Comparison of ENCODE assay signal across 8 cellular contexts in genomic region chr4:93199492-93199891, GRCh38.
DNase-seq lines count a peak whose midpoint lies in the region; ATAC-seq, FAIRE-seq and TF ChIP-seq lines count a peak whose summit lies in the region.

No MANE protein-coding gene starts in this region.

- peaks cover 9% of the 10 kb centered on the region for H3K4me1 ChIP-seq in GM23338 (ENCODE audit: insufficient read depth)
- no peaks in the 10 kb centered on the region for H3K4me1 ChIP-seq in kidney (ENCODE audit: control insufficient read depth in 1 of 2, insufficient read depth in 1 of 2, low read depth in 1 of 2, low read length in 2 of 2)

- POLR2A ChIA-PET in AG04449 (lab: Yijun Ruan, JAX) = no interaction called here

- H3F3A ChIP-seq in GM23338 (replicated peaks; ENCODE audit: low read depth) = no peaks in the 10 kb centered on the region

- no peaks in the 10 kb centered on the region for H3K9me2 ChIP-seq in GM23338 (ENCODE audit: insufficient read depth)

- peaks cover 0 to under 1% of the 10 kb centered on the region in 2 donors for H3K9me3 ChIP-seq in kidney (ENCODE audit: control insufficient read depth in 1 of 2, low read length in 2 of 2)

- no peak for FAIRE-seq in kidney (lab: Jason Lieb, UNC)

- H2AFZ ChIP-seq in GM23338 = no peak overlapping the region

- H3K9me3 Mint-ChIP-seq in GM23338 = no peaks in the 10 kb centered on the region

- no peaks in the 10 kb centered on the region for H4K20me1 ChIP-seq in GM23338 (replicated peaks; ENCODE audit: insufficient read depth)

- no peaks in the 10 kb centered on the region for H3K79me2 ChIP-seq in GM23338 (replicated peaks; ENCODE audit: insufficient read depth)

- H3K27ac Mint-ChIP-seq in GM23338 = peak overlapping the region; percentile 13; the same call in 1 of the 2 replicates

- TF ChIP-seq CTCF in AG04449 (IDR thresholded peaks at IDR 0.05; ENCODE audit: insufficient read depth, low read length, missing control alignments) (peak; percentile 47), GM23338 (conservative IDR thresholded peaks at IDR 0.05; ENCODE audit: low read depth in 2 of 2) (peak; percentile 76 to 80), kidney (IDR thresholded peaks at IDR 0.05; ENCODE audit: borderline replicate concordance, extremely low read depth, insufficient read depth) (peak; percentile 32)

- peak overlapping the region; percentile 4; the same call in 1 of the 2 replicates for H3K27ac ChIP-seq in GM23338 (ENCODE audit: low read depth)
- no peak overlapping the region for H3K27ac ChIP-seq in kidney (ENCODE audit: low read depth in 2 of 2, low read length in 2 of 2)

- H3K27me3 ChIP-seq in GM23338 (ENCODE audit: insufficient read depth) = no peaks in the 10 kb centered on the region

- H3K4me3 ChIP-seq in AG04449 (ENCODE audit: low read depth, low read length) = no peak overlapping the region
- H3K4me3 ChIP-seq in GM23338 = no peak overlapping the region
- H3K4me3 ChIP-seq in kidney (ENCODE audit: low read length in 2 of 2) = no peak overlapping the region

- peaks cover 27% of the 10 kb centered on the region for H3K4me1 Mint-ChIP-seq in GM23338

- no peak overlapping the region for H3K9ac ChIP-seq in kidney (ENCODE audit: low read length in 2 of 2)

- 0 out of 2 replicates have a peak overlapping the region, but pooled peaks have one; percentile 5 for H3K4me2 ChIP-seq in GM23338

- H3K36me3 ChIP-seq in GM23338 (ENCODE audit: insufficient read depth) (no peaks in the 10 kb centered on the region), kidney (ENCODE audit: control insufficient read depth in 1 of 2, insufficient read depth in 2 of 2, low read length in 2 of 2) (no peaks in the 10 kb centered on the region)

- peak; percentile 7 for DNase-seq in AG04449 (ENCODE audit: low read depth, low spot score)
- peak; percentile 89 for DNase-seq in GM23338 (ENCODE audit: low spot score)
- peak; percentile 30 for DNase-seq in NCI-H2081 treated with DMSO at 0.1 percent for 48 hours (lab: John Stamatoyannopoulos, UW)
- peak; percentile 63 for DNase-seq in amniotic epithelial cell (ENCODE audit: low read depth)
- DNase-seq in kidney = no peak
- DNase-seq in central memory CD4-positive, alpha-beta T cell = no peak
- no peak for DNase-seq in stimulated activated CD4-positive, alpha-beta T cell treated with anti-CD3 and anti-CD28 coated beads, Interleukin-1b, Interleukin-23, amount 100 ng/mL, for 48 hours

- peak; percentile 97 for ATAC-seq in GM23338
- no peak for ATAC-seq in HG02678 (IDR thresholded peaks at IDR 0.05; ENCODE audit: unreplicated experiment)

- peaks cover 5% of the 10 kb centered on the region for H3K27me3 Mint-ChIP-seq in GM23338 (ENCODE audit: insufficient read depth, low read depth, poor library complexity)

- intact Hi-C loops in kidney (cut with DNase I) = no loop called here

- CTCF ChIA-PET in AG04449 (lab: Yijun Ruan, JAX) = interaction anchor here (0.6 kb wide), 1 partner anchor 1194 kb away, joined by 3 read pairs; no protein-coding TSS in a partner anchor

- H3K4me3 Mint-ChIP-seq in GM23338 = peak overlapping the region; percentile 18; the same call in 1 of the 3 replicates

- H3K36me3 Mint-ChIP-seq in GM23338 (ENCODE audit: low read depth) = no peaks in the 10 kb centered on the region

TF ChIP-seq in GM23338, 12 proteins besides CTCF, POLR2A, EP300 and RAD21:
- peak; percentile 69 for TF ChIP-seq ZNF331 (CRISPR knock-in tag; IDR thresholded peaks at IDR 0.05; ENCODE audit: low read depth)
- TF ChIP-seq NANOG (IDR thresholded peaks at IDR 0.05; ENCODE audit: borderline replicate concordance) = no peak
- no peak for TF ChIP-seq REST (IDR thresholded peaks at IDR 0.05; ENCODE audit: unreplicated experiment)
- peak; percentile 71 for TF ChIP-seq ZNF462 (CRISPR knock-in tag; IDR thresholded peaks at IDR 0.05)

Comparison
In these comparisons a context has a peak if more than half of its experiments do, and no peak if none do; other contexts are left out.
1. DNase-seq: peak in AG04449 (single experiment), GM23338 (single experiment), NCI-H2081 treated with DMSO at 0.1 percent for 48 hours (single experiment) and amniotic epithelial cell (single experiment); none in kidney (single experiment), central memory CD4-positive, alpha-beta T cell (single experiment) and stimulated activated CD4-positive, alpha-beta T cell treated with anti-CD3 and anti-CD28 coated beads, Interleukin-1b, Interleukin-23, amount 100 ng/mL, for 48 hours (single experiment).
2. Peak in every context shown above with its lines, with median percentiles within 50 percentile points of each other: CTCF ChIP-seq.